17 cellular contexts compared by ENCODE assay signal in genomic region chr5:180370861-180371641, GRCh38. TPM values are rescaled to one million over a fixed set of nuclear protein-coding genes. Genes with fewer than 3 reads are reported as not detected.
DNase-seq lines count a peak whose midpoint lies in the region; ATAC-seq and TF ChIP-seq lines count a peak whose summit lies in the region.
"Had no signal": no experiment of that assay in that cellular context is flagged by ENCODE, and none has a peak within 500 bp of the region (broad histone marks: within the 10 kb centered on the region; RNA-seq: fewer than 3 reads in every experiment).

No MANE protein-coding gene starts in this region.

- H4K20me1 ChIP-seq in H9 (ENCODE audit: control insufficient read depth, insufficient read depth, insufficient read length) (no peaks in the 10 kb centered on the region), mammary epithelial cell (ENCODE audit: insufficient read depth, low read length) (no peaks in the 10 kb centered on the region)

- H2AFZ ChIP-seq in H9 (ENCODE audit: low read length): no peak overlapping the region
- no peak overlapping the region for H2AFZ ChIP-seq in mammary epithelial cell (ENCODE audit: low read depth, low read length)

- no peak overlapping the region for H2BK15ac ChIP-seq in H9 (ENCODE audit: low read depth, low read length)

- H3K27ac Mint-ChIP-seq in H9: no peak overlapping the region
- no peak overlapping the region for H3K27ac Mint-ChIP-seq in endodermal cell
- H3K27ac Mint-ChIP-seq: mesothelial cell of epicardium had no signal

- DNase-seq in H9 (peak; percentile 56), endodermal cell (peak; percentile 62), gastrocnemius medialis (peak in 1 of 2 donors; percentile 23), HPDE6-E6E7 (ENCODE audit: extremely low spot score) (no peak), upper lobe of right lung (no peak), mammary epithelial cell (no peak)
- DNase-seq in activated CD4-positive, CD25-positive, alpha-beta regulatory T cell (lab: John Stamatoyannopoulos, UW): no peak
- DNase-seq: esophagus squamous epithelium; NCI-H526 treated with DMSO at 0.1 percent for 48 hours; stimulated activated CD4-positive, alpha-beta T cell treated with anti-CD3 and anti-CD28 coated beads, Interleukin-4, amount 100 ng/mL, for 1 hour had no signal

- H3K4me3 ChIP-seq in endodermal cell (ENCODE audit: low read length) (no peak overlapping the region), gastrocnemius medialis (no peak overlapping the region), upper lobe of right lung (no peak overlapping the region), mammary epithelial cell (replicated peaks in 1 of 3; ENCODE audit: insufficient read depth in 1 of 3, low read depth in 2 of 3, low read length in 3 of 3) (no peak overlapping the region)
- H3K4me3 ChIP-seq: cardiac muscle cell, esophagus squamous epithelium, skin epidermis had no signal

- CTCF ChIA-PET in mammary epithelial cell (lab: Charles Lee; ENCODE audit: low non-redundant PET): no interaction called here

- BruUV-seq in mammary epithelial cell (replicated peaks; lab: Mats Ljungman, UMichigan): no TSS peak

- H3K4me2 ChIP-seq in H9 (ENCODE audit: insufficient read depth, insufficient read length, low read length) (no peak overlapping the region), mammary epithelial cell (ENCODE audit: insufficient read depth, low read depth, low read length) (no peak overlapping the region)

- no peak for TF ChIP-seq CTCF in H9 (conservative IDR thresholded peaks at IDR 0.05)
- TF ChIP-seq CTCF in endodermal cell (conservative IDR thresholded peaks at IDR 0.05): no peak
- no peak for TF ChIP-seq CTCF in gastrocnemius medialis (IDR thresholded peaks at IDR 0.05 in 4 of 5, conservative IDR thresholded peaks at IDR 0.05 in 1 of 5)
- no peak for TF ChIP-seq CTCF in upper lobe of right lung (IDR thresholded peaks at IDR 0.05)
- TF ChIP-seq CTCF in mammary epithelial cell (conservative IDR thresholded peaks at IDR 0.05 in 1 of 2, IDR thresholded peaks at IDR 0.05 in 1 of 2; ENCODE audit: extremely low read depth in 1 of 2, insufficient read depth in 1 of 2, low read depth in 1 of 2, low read length in 2 of 2): no peak

- H3T11ph ChIP-seq in H9 (ENCODE audit: low read length): no peak overlapping the region

- no peaks in the 10 kb centered on the region for H3K36me3 Mint-ChIP-seq in H9 (ENCODE audit: insufficient read depth in 1 of 3, low read depth in 3 of 3)
- H3K36me3 Mint-ChIP-seq in endodermal cell (ENCODE audit: low read depth): no peaks in the 10 kb centered on the region
- H3K36me3 Mint-ChIP-seq: mesothelial cell of epicardium had no signal

- H3K79me1 ChIP-seq in H9 (ENCODE audit: insufficient read depth, low read depth, low read length, poor library complexity, severe bottlenecking): no peaks in the 10 kb centered on the region

- no peak overlapping the region for H2BK20ac ChIP-seq in H9 (ENCODE audit: low read depth, low read length, poor library complexity, severe bottlenecking)

- no peak overlapping the region for H4K91ac ChIP-seq in H9 (ENCODE audit: insufficient read length, low read depth, low read length)

- no peak overlapping the region for H4K8ac ChIP-seq in H9 (replicated peaks; ENCODE audit: insufficient read length, low read depth, low read length)

- H3K14ac ChIP-seq in H9 (ENCODE audit: insufficient read depth, low read length): no peak overlapping the region

- no peak for TF ChIP-seq POLR2A in gastrocnemius medialis (IDR thresholded peaks at IDR 0.05)

- H3K18ac ChIP-seq in H9 (ENCODE audit: insufficient read length, low read depth, low read length): no peak overlapping the region

- WGBS in H9 (ENCODE audit: extremely low coverage, insufficient read length, low lambda C conversion rate): no CpG with 5 or more reads among the region's 24 CpGs
- 94 to 98% methylated on average over 12 to 24 of the region's 24 CpGs for WGBS in endodermal cell (ENCODE audit: insufficient coverage in 1 of 2, insufficient read length in 1 of 2), 2 experiments
- WGBS in mammary epithelial cell (ENCODE audit: low coverage, missing lambda C conversion rate): 94% methylated on average over 20 of the region's 24 CpGs

- dilution Hi-C loops in mammary epithelial cell (cut with HindIII; ENCODE audit: low sequenced_read_pairs): no loop called here

- no peak overlapping the region for H3K4ac ChIP-seq in H9 (ENCODE audit: low read depth, low read length)

- H3K4me1 ChIP-seq in H9 (ENCODE audit: insufficient read depth, low read length): no peaks in the 10 kb centered on the region
- H3K4me1 ChIP-seq in endodermal cell (ENCODE audit: control insufficient read depth, insufficient read depth, low read length): no peaks in the 10 kb centered on the region
- H3K4me1 ChIP-seq in gastrocnemius medialis: no peaks in the 10 kb centered on the region
- H3K4me1 ChIP-seq in upper lobe of right lung: no peaks in the 10 kb centered on the region
- H3K4me1 ChIP-seq in mammary epithelial cell (ENCODE audit: insufficient read depth, low read length): no peaks in the 10 kb centered on the region

- H3K27me3 ChIP-seq in H9 (ENCODE audit: insufficient read depth, low read length): no peaks in the 10 kb centered on the region
- H3K27me3 ChIP-seq in endodermal cell (ENCODE audit: control insufficient read depth, insufficient read depth, low read length, poor library complexity, severe bottlenecking): no peaks in the 10 kb centered on the region
- no peaks in the 10 kb centered on the region for H3K27me3 ChIP-seq in layer of hippocampus (ENCODE audit: control insufficient read depth, insufficient read depth, low read length)
- H3K27me3 ChIP-seq in gastrocnemius medialis: no peaks in the 10 kb centered on the region
- no peaks in the 10 kb centered on the region for H3K27me3 ChIP-seq in upper lobe of right lung
- no peaks in the 10 kb centered on the region for H3K27me3 ChIP-seq in mammary epithelial cell (ENCODE audit: insufficient read depth, low read length)
- H3K27me3 ChIP-seq: cardiac muscle cell, esophagus squamous epithelium had no signal

- no peak overlapping the region for H3K23ac ChIP-seq in H9 (ENCODE audit: insufficient read length, low read depth, low read length)

- no peak overlapping the region for H2AK5ac ChIP-seq in H9 (ENCODE audit: insufficient read length, low read length)

- no peaks in the 10 kb centered on the region for H3K23me2 ChIP-seq in H9 (ENCODE audit: insufficient read length, low read depth, low read length, poor library complexity, severe bottlenecking)

- H3K4me1 Mint-ChIP-seq in H9 (0 out of 4 replicates have a peak, but pooled peaks cover 3 to 5% of the 10 kb centered on the region in 2 experiments), endodermal cell (no peaks in the 10 kb centered on the region)
- H3K4me1 Mint-ChIP-seq: mesothelial cell of epicardium had no signal

- H3K9me3 ChIP-seq in H9 (ENCODE audit: control insufficient read depth, low read depth, low read length): no peaks in the 10 kb centered on the region
- H3K9me3 ChIP-seq in endodermal cell (ENCODE audit: control insufficient read depth, low read length): no peaks in the 10 kb centered on the region
- H3K9me3 ChIP-seq in gastrocnemius medialis: no peaks in the 10 kb centered on the region
- no peaks in the 10 kb centered on the region for H3K9me3 ChIP-seq in upper lobe of right lung
- H3K9me3 ChIP-seq in mammary epithelial cell (replicated peaks; ENCODE audit: insufficient read depth, low read length): peaks cover 9% of the 10 kb centered on the region
- H3K9me3 ChIP-seq: esophagus squamous epithelium had no signal

- in situ Hi-C loops in gastrocnemius medialis (cut with MboI; ENCODE audit: low sequenced_read_pairs in 4 of 4): no loop called here
- in situ Hi-C loops in mammary epithelial cell (cut with MboI; ENCODE audit: low sequenced_read_pairs in 2 of 2): no loop called here

- no peak overlapping the region for H3K56ac ChIP-seq in H9 (ENCODE audit: insufficient read length, low read depth, low read length)

- no peak overlapping the region for H2BK12ac ChIP-seq in H9 (ENCODE audit: insufficient read length, low read depth, low read length)

- ATAC-seq in gastrocnemius medialis (peak; percentile 24 to 65), upper lobe of right lung (no peak)

- H3K9me3 Mint-ChIP-seq in H9: no peaks in the 10 kb centered on the region
- no peaks in the 10 kb centered on the region for H3K9me3 Mint-ChIP-seq in endodermal cell
- H3K9me3 Mint-ChIP-seq: mesothelial cell of epicardium had no signal

- intact Hi-C loops in gastrocnemius medialis (cut with DNase I; ENCODE audit: low total_unique reads): no loop called here
- intact Hi-C loops in upper lobe of right lung (cut with DNase I): no loop called here
- intact Hi-C loops in mammary epithelial cell (cut with micrococcal nuclease): no loop called here

- H3K9ac ChIP-seq in H9 (ENCODE audit: extremely low read depth, insufficient read length, low read length): no peak overlapping the region
- H3K9ac ChIP-seq in endodermal cell (ENCODE audit: extremely low read depth, low read length, poor library complexity, severe bottlenecking): no peak overlapping the region
- no peak overlapping the region for H3K9ac ChIP-seq in mammary epithelial cell (ENCODE audit: insufficient read depth, low read length)

- H3K27ac ChIP-seq in H9 (ENCODE audit: insufficient read length, low read depth, low read length) (no peak overlapping the region), endodermal cell (ENCODE audit: low read depth, low read length) (no peak overlapping the region), layer of hippocampus (ENCODE audit: low read depth, low read length) (peak overlapping the region; percentile 27), gastrocnemius medialis (no peak overlapping the region), upper lobe of right lung (no peak overlapping the region), mammary epithelial cell (ENCODE audit: insufficient read depth, low read depth, low read length) (no peak overlapping the region)
- H3K27ac ChIP-seq: cardiac muscle cell had no signal

- H3K36me3 ChIP-seq in endodermal cell (ENCODE audit: control insufficient read depth, insufficient read depth, low read length) (no peaks in the 10 kb centered on the region), gastrocnemius medialis (no peaks in the 10 kb centered on the region), upper lobe of right lung (no peaks in the 10 kb centered on the region), mammary epithelial cell (ENCODE audit: insufficient read depth, low read length) (no peaks in the 10 kb centered on the region)
- H3K36me3 ChIP-seq: cardiac muscle cell, esophagus squamous epithelium had no signal

- H3K4me3 Mint-ChIP-seq in H9 (no peak overlapping the region), endodermal cell (no peak overlapping the region)
- H3K4me3 Mint-ChIP-seq: mesothelial cell of epicardium had no signal

- H3K27me3 Mint-ChIP-seq in H9 (ENCODE audit: low read depth) (no peaks in the 10 kb centered on the region), endodermal cell (ENCODE audit: insufficient read depth) (no peaks in the 10 kb centered on the region)

- H2BK5ac ChIP-seq in H9 (ENCODE audit: insufficient read length, low read length): no peak overlapping the region

- no peaks in the 10 kb centered on the region for H3K79me2 ChIP-seq in H9 (ENCODE audit: insufficient read depth, low read length)
- no peaks in the 10 kb centered on the region for H3K79me2 ChIP-seq in mammary epithelial cell (ENCODE audit: insufficient read depth, low read length)

- H4K5ac ChIP-seq in H9 (ENCODE audit: insufficient read length, low read depth, low read length): no peak overlapping the region

- no peak overlapping the region for H2BK120ac ChIP-seq in H9 (ENCODE audit: low read depth, low read length, poor library complexity, severe bottlenecking)

RNA-seq across cellular contexts. Expression of gene GFPT2, which starts 17.9 kb away (rescaled TPM):
- 85.0 and 89.8 TPM in 2 replicates for total RNA-seq in H9 (2021)
- total RNA-seq in endodermal cell: 10 to 100 TPM; 19.5 to 37.3 TPM
- 26.7 TPM for polyA plus RNA-seq in endodermal cell (2013, experiment 1 of 2)
- 23.6 TPM for polyA plus RNA-seq in endodermal cell (2013, experiment 2 of 2)
- 1 to 10 TPM; 2.1 to 5.5 (median 4.1) TPM for total RNA-seq in gastrocnemius medialis
- 20.4 TPM for total RNA-seq in upper lobe of right lung
- under 1 TPM in 1 of 2 donors, not detected in 1; 0.83 TPM for total RNA-seq in mammary epithelial cell
- 0.15 TPM for polyA plus RNA-seq in mammary epithelial cell
- polyA minus RNA-seq in mammary epithelial cell: not detected
- total RNA-seq: OCI-LY7; T-helper 2 cell treated with Interferon-gamma antibody and Interleukin-4, amounts not matched to agents 100 ng/mL and 5 ng/mL, for 36 hours had no signal
- polyA plus RNA-seq: keratinocyte had no signal

Comparison
In these comparisons a context has a peak if more than half of its experiments do, and no peak if none do; other contexts are left out.
1. DNase-seq: peak in H9 (single experiment) and endodermal cell (single experiment); none in HPDE6-E6E7 (single experiment), upper lobe of right lung (single experiment), mammary epithelial cell (single experiment) and activated CD4-positive, CD25-positive, alpha-beta regulatory T cell (0 of 4).